In genomic region chr1:25336922-25337354, GRCh38 we compare ENCODE assay signal across 8 cellular contexts. TPM values are rescaled to one million over a fixed set of nuclear protein-coding genes. Genes with fewer than 3 reads are reported as not detected.
A peak's percentile ranks its signal among the peaks of the same experiment; 100 is the strongest.
DNase-seq lines count a peak whose midpoint lies in the region; ATAC-seq and TF ChIP-seq lines count a peak whose summit lies in the region.
"Not testable (repeated sequence)": the region's sequence is repeated elsewhere in the genome, so short reads cannot be mapped to it uniquely, and the experiment has no call there.

No MANE protein-coding gene starts in this region.

- WGBS in prostate gland: under 1% methylated on average over 11 of the region's 29 CpGs
- WGBS in aorta, 2 donors: 0% methylated on average over 17 to 27 of the region's 29 CpGs

- not testable (repeated sequence) for H3K36me3 ChIP-seq in prostate gland; aorta (ENCODE audit: control insufficient read depth in 1 of 2, insufficient read depth in 2 of 2, low read length in 1 of 2)

- H3K4me3 ChIP-seq in dorsolateral prefrontal cortex (peak overlapping the region; percentile 45 to 98 (median 70)), prostate gland (peak overlapping the region; percentile 45), aorta (ENCODE audit: low read length in 2 of 2) (peak overlapping the region; percentile 37 to 84)

- H3K27ac ChIP-seq in dorsolateral prefrontal cortex: peak overlapping the region in 11 of 59 donors; percentile 3 to 71 (median 19)
- not testable (repeated sequence) for H3K27ac ChIP-seq in prostate gland; aorta (ENCODE audit: low read depth in 1 of 2, low read length in 2 of 2)

- intact Hi-C loops in dorsolateral prefrontal cortex (cut with DNase I); prostate gland (cut with DNase I); aorta (cut with DNase I): not testable (repeated sequence)

- ATAC-seq in HG03097 (IDR thresholded peaks at IDR 0.05; ENCODE audit: low FRiP score, unreplicated experiment) (peak; percentile 29), aorta (ENCODE audit: low FRiP score) (peak; percentile 80)

- in situ Hi-C loops in GM13976 (cut with MboI; ENCODE audit: low sequenced_read_pairs, unreplicated experiment): not testable (repeated sequence)

- TF ChIP-seq CTCF in GM13976 (IDR thresholded peaks at IDR 0.05; ENCODE audit: borderline replicate concordance, control extremely low read depth, extremely low read depth, insufficient read depth, missing control alignments) (peak; percentile 32), dorsolateral prefrontal cortex (IDR thresholded peaks at IDR 0.05 in 54 of 56, conservative IDR thresholded peaks at IDR 0.05 in 2 of 56; ENCODE audit: low read depth in 1 of 56, partially characterized antibody in 56 of 56) (peak in 25 of 56 donors; percentile 9 to 53 (median 18))
- not testable (repeated sequence) for TF ChIP-seq CTCF in prostate gland (IDR thresholded peaks at IDR 0.05)

- H3K27me3 ChIP-seq in dorsolateral prefrontal cortex; prostate gland (replicated peaks; ENCODE audit: insufficient read depth); aorta (ENCODE audit: control insufficient read depth in 1 of 2, insufficient read depth in 2 of 2, low read length in 1 of 2): not testable (repeated sequence)

- not testable (repeated sequence) for H3K4me1 ChIP-seq in prostate gland (replicated peaks); aorta (ENCODE audit: control insufficient read depth in 1 of 2, insufficient read depth in 2 of 2, low read length in 2 of 2)

- H3K9me3 ChIP-seq in prostate gland; aorta (ENCODE audit: control insufficient read depth, low read length): not testable (repeated sequence)

- DNase-seq in GM13976 (ENCODE audit: low spot score): peak; percentile 17
- DNase-seq in NCI-H748 treated with DMSO at 0.1 percent for 48 hours (lab: John Stamatoyannopoulos, UW): peak; percentile 21
- peak; percentile 19 for DNase-seq in activated CD8-positive, alpha-beta memory T cell treated with anti-CD3 and anti-CD28 coated beads, Interleukin-2, amount 50 U/mL, for 4 hours
- peak in 8 of 10 donors; percentile 26 to 74 (median 60) for DNase-seq in dorsolateral prefrontal cortex
- peak; percentile 56 for DNase-seq in islet precursor cell
- DNase-seq in prostate gland (ENCODE audit: low spot score): not testable (repeated sequence)
- DNase-seq in aorta: peak; percentile 54 to 83

- not testable (repeated sequence) for TF ChIP-seq POLR2A in prostate gland (IDR thresholded peaks at IDR 0.05)

RNA-seq across cellular contexts. Expression of gene TMEM50A, which starts 1.2 kb away (rescaled TPM):
- total RNA-seq in dorsolateral prefrontal cortex: 10 to 100 TPM; 45.9 to 98.2 (median 68.2) TPM
- 10 to 100 TPM; 70.0 to 90.6 TPM for total RNA-seq in prostate gland
- 100 to 1,000 TPM; 114 to 115 TPM for total RNA-seq in aorta
- 100 to 1,000 TPM; 110 to 140 TPM for polyA plus RNA-seq in aorta
